ENCODE assay signal across 10 cellular contexts in the genomic region with DNA sequence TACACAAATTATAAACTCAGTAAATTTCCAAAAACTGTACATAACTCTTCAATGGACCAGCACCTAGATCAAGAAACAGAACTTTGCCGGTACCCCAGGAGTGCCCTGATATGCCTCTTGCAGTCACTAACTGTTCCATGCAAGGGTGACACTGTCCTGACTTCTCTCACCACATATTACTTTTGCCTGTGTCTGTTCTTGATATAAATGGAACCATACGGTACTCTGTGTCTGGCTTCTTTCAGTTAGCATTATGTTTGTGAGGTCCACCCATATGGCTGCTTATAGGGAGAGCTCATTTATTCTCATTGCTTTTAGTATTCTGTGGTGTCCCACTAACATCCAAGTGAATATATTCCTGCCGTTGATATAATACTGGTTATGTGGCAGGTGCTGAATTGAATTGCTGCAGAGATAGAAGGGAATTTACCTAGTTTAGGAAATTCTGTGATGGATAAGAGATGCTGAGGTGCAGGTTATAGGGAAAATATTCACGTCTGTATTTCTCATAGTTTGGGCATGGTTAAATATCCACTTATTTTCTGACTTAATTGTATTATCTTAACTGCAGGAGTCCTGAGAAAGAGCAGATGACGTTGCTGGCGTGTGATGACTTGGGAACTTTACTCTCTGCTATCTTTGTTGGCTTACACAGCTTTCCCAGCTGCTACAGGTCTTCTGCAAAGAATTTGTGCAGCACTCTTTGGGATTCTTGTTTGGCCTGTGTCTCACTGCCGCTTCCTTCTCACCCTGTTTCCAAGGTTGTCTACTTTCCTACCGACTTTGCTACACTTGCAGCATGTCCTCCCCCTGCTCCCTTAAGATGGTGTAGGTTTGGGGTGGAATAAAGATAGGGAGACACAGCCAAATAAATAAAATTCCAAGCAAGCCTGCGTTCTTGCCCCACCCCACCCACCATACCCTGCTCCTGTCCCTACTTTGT.
DNase-seq lines count a peak whose midpoint lies in the region; ATAC-seq, FAIRE-seq and TF ChIP-seq lines count a peak whose summit lies in the region.
"Had no signal": no experiment of that assay in that cellular context is flagged by ENCODE, and none has a peak within 500 bp of the region (broad histone marks: within the 10 kb centered on the region; RNA-seq: fewer than 3 reads in every experiment).

No MANE protein-coding gene starts in this region.

- no peaks in the 10 kb centered on the region for H3K36me3 ChIP-seq in HCT116 (ENCODE audit: control insufficient read depth in 1 of 2, insufficient read depth in 2 of 2, low read length in 2 of 2)
- no peaks in the 10 kb centered on the region for H3K36me3 ChIP-seq in SK-N-SH (replicated peaks in 1 of 2; ENCODE audit: control insufficient read depth in 1 of 2, insufficient read depth in 2 of 2, low read length in 1 of 2)
- no peaks in the 10 kb centered on the region for H3K36me3 ChIP-seq in pancreas

- H3K4me1 ChIP-seq in HCT116 (ENCODE audit: control insufficient read depth in 1 of 2, insufficient read depth in 2 of 2, low read length in 2 of 2) (peaks cover 9 to 41% of the 10 kb centered on the region in 2 experiments; a peak in 3 of 4 replicates), SK-N-SH (ENCODE audit: control insufficient read depth in 1 of 2, insufficient read depth in 2 of 2, low read depth in 1 of 2, low read length in 1 of 2) (peaks cover 56 to 66% of the 10 kb centered on the region in 2 experiments), pancreas (peaks cover 10 to 39% (median 26%) of the 10 kb centered on the region in 3 donors)

- H3K9me2 ChIP-seq in HCT116 (ENCODE audit: insufficient read depth) (no peaks in the 10 kb centered on the region), SK-N-SH (no peaks in the 10 kb centered on the region)

- H2AFZ ChIP-seq in HCT116 (ENCODE audit: low read depth, low read length, poor library complexity, severe bottlenecking) (no peak overlapping the region), SK-N-SH (ENCODE audit: low read depth) (no peak overlapping the region)

- no TSS peak for BruUV-seq in HCT116 (replicated peaks; lab: Mats Ljungman, UMichigan)

- H3K9ac ChIP-seq in HCT116 (ENCODE audit: low read length) (0 out of 2 replicates have a peak overlapping the region, but pooled peaks have one; percentile 7), SK-N-SH (peak overlapping the region; percentile 47; the same call in 1 of the 2 replicates)

- no peaks in the 10 kb centered on the region for H3K9me3 ChIP-seq in HCT116 (ENCODE audit: control insufficient read depth in 1 of 2, insufficient read depth in 1 of 2, low read depth in 1 of 2, low read length in 2 of 2)
- no peaks in the 10 kb centered on the region for H3K9me3 ChIP-seq in SK-N-SH
- no peaks in the 10 kb centered on the region for H3K9me3 ChIP-seq in pancreas

- FAIRE-seq in pancreas (lab: Jason Lieb, UNC), result no peak
- FAIRE-seq: GM12891 had no signal

- intact Hi-C loops in HCT116 (cut with micrococcal nuclease) (no loop called here), pancreas (cut with DNase I) (no loop called here)

- CTCF ChIA-PET in HCT116 (lab: Charles Lee), result no interaction called here
- CTCF ChIA-PET in SK-N-SH (lab: Yijun Ruan, JAX), result interaction anchor here (0.8 to 2.2 kb wide), 6 partner anchors 12 to 108 kb away, joined by 3 to 8 read pairs (median 4); a partner anchor contains a TSS

- peaks cover 30% of the 10 kb centered on the region for H3F3A ChIP-seq in SK-N-SH (replicated peaks; ENCODE audit: insufficient read depth)

- H3K27me3 ChIP-seq in HCT116 (ENCODE audit: insufficient read depth, low read length) (no peaks in the 10 kb centered on the region), SK-N-SH (ENCODE audit: insufficient read depth) (no peaks in the 10 kb centered on the region), pancreas (no peaks in the 10 kb centered on the region)

- DNase-seq in HCT116 (ENCODE audit: low read depth, low spot score) (no peak), SK-N-SH (peak; percentile 52), fibroblast of pulmonary artery (ENCODE audit: low read depth) (peak; percentile 88), pancreas (peak in 1 of 6 donors; percentile 43), kidney tubule cell (ENCODE audit: low spot score) (no peak), NCI-H1105 treated with DMSO at 0.1 percent for 48 hours (lab: John Stamatoyannopoulos, UW) (no peak), epidermal melanocyte (ENCODE audit: insufficient read length, low spot score) (no peak)
- DNase-seq: NCI-H2227 treated with DMSO at 0.1 percent for 48 hours had no signal

- RAD21 ChIA-PET in HCT116 (lab: Charles Lee; ENCODE audit: low non-redundant PET in 1 of 2, low total read pairs in 2 of 2, uncharacterized antibody in 2 of 2, unreplicated experiment in 2 of 2), result no interaction called here

- no peak for TF ChIP-seq POLR2A in HCT116 (IDR thresholded peaks at IDR 0.05; ENCODE audit: borderline replicate concordance, extremely low read depth, insufficient read depth, insufficient read length)

- no peak for TF ChIP-seq CTCF in HCT116 (IDR thresholded peaks at IDR 0.05 in 2 of 3, conservative IDR thresholded peaks at IDR 0.05 in 1 of 3; ENCODE audit: borderline replicate concordance in 1 of 3, insufficient read depth in 1 of 3, low read depth in 2 of 3, low read length in 2 of 3)
- TF ChIP-seq CTCF in SK-N-SH (IDR thresholded peaks at IDR 0.05), result no peak
- TF ChIP-seq CTCF in fibroblast of pulmonary artery (IDR thresholded peaks at IDR 0.05; ENCODE audit: low read length, missing control alignments), result no peak
- TF ChIP-seq CTCF in pancreas (IDR thresholded peaks at IDR 0.05), result no peak

- H3K4me3 ChIP-seq in HCT116 (replicated peaks in 1 of 2; ENCODE audit: low read depth in 1 of 2, low read length in 2 of 2) (0 out of 4 replicates have a peak overlapping the region, but pooled peaks of 1 of the 2 experiments have one; percentile 18), SK-N-SH (ENCODE audit: low read depth in 2 of 2, low read length in 1 of 2) (peak overlapping the region; percentile 2 to 14; a peak in 3 of 4 replicates), fibroblast of pulmonary artery (replicated peaks; ENCODE audit: low read depth, low read length) (no peak overlapping the region), pancreas (no peak overlapping the region)

- POLR2A ChIA-PET in HCT116 (lab: Charles Lee) (no interaction called here), SK-N-SH (lab: Yijun Ruan, JAX) (no interaction called here)

- TF ChIP-seq RAD21 in HCT116 (IDR thresholded peaks at IDR 0.05; ENCODE audit: low read depth) (no peak), SK-N-SH (IDR thresholded peaks at IDR 0.05; ENCODE audit: low read length) (peak; percentile 10; the same call in 1 of the 2 replicates)

- ATAC-seq in HCT116 (peak; percentile 61), pancreas (peak; percentile 56 to 72 (median 62)), GM19397 (IDR thresholded peaks at IDR 0.05; ENCODE audit: unreplicated experiment) (no peak)

- H4K20me1 ChIP-seq in HCT116 (ENCODE audit: insufficient read depth) (no peaks in the 10 kb centered on the region), SK-N-SH (ENCODE audit: insufficient read depth) (peaks cover 90% of the 10 kb centered on the region)

- 10% methylated on average over 9 of the region's 9 CpGs for WGBS in SK-N-SH (ENCODE audit: low lambda C conversion rate)
- 36% methylated on average over 9 of the region's 9 CpGs for WGBS in pancreas, 2 donors

- TF ChIP-seq EP300 in SK-N-SH (IDR thresholded peaks at IDR 0.05; ENCODE audit: borderline replicate concordance in 1 of 2, low read depth in 1 of 2, low read length in 1 of 2), result peak in 1 of 2 experiments; percentile 86; a peak in 2 of 4 replicates

- H3K27ac ChIP-seq in HCT116 (ENCODE audit: low read depth, low read length) (peak overlapping the region; percentile 19; the same call in 1 of the 2 replicates), SK-N-SH (ENCODE audit: low read depth in 2 of 2, low read length in 1 of 2) (peak overlapping the region; percentile 93 to 95), pancreas (no peak overlapping the region)

- H3K79me2 ChIP-seq in HCT116 (ENCODE audit: insufficient read depth, low read length), result peaks cover 55% of the 10 kb centered on the region
- H3K79me2 ChIP-seq in SK-N-SH (ENCODE audit: insufficient read depth), result peaks cover 100% of the 10 kb centered on the region

- H3K4me2 ChIP-seq in HCT116 (ENCODE audit: low read length) (peak overlapping the region; percentile 60), SK-N-SH (peak overlapping the region; percentile 77)

TF ChIP-seq in HCT116, 20 proteins besides CTCF, POLR2A, EP300 and RAD21 (continues in another document):
- no peak for TF ChIP-seq SIN3A (IDR thresholded peaks at IDR 0.05; ENCODE audit: low read depth)
- TF ChIP-seq YY1 (IDR thresholded peaks at IDR 0.05; ENCODE audit: extremely low read depth, insufficient replicate concordance, low read depth, low read length), result no peak
- no peak for TF ChIP-seq POLR2AphosphoS5 (IDR thresholded peaks at IDR 0.05; ENCODE audit: low read depth, low read length)

TF ChIP-seq in SK-N-SH, 30 proteins besides CTCF, POLR2A, EP300 and RAD21:
- TF ChIP-seq POLR2AphosphoS5 (IDR thresholded peaks at IDR 0.05; ENCODE audit: low read depth, low read length) (peak; percentile 36; the same call in 1 of the 2 replicates), RCOR1 (IDR thresholded peaks at IDR 0.05; ENCODE audit: low read length) (peak; percentile 20; the same call in 1 of the 2 replicates), GATA2 (CRISPR knock-in tag; IDR thresholded peaks at IDR 0.05) (no peak), TCF12 (IDR thresholded peaks at IDR 0.05) (peak; percentile 65), CHD2 (IDR thresholded peaks at IDR 0.05; ENCODE audit: low read length, partially characterized antibody) (peak; percentile 47)
- TF ChIP-seq, protein P1, sequence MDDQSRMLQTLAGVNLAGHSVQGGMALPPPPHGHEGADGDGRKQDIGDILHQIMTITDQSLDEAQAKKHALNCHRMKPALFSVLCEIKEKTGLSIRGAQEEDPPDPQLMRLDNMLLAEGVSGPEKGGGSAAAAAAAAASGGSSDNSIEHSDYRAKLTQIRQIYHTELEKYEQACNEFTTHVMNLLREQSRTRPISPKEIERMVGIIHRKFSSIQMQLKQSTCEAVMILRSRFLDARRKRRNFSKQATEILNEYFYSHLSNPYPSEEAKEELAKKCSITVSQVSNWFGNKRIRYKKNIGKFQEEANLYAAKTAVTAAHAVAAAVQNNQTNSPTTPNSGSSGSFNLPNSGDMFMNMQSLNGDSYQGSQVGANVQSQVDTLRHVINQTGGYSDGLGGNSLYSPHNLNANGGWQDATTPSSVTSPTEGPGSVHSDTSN (IDR thresholded peaks at IDR 0.05), result 0 out of 2 replicates have a peak, but pooled peaks have one; percentile 20
TF ChIP-seq in SK-N-SH: peak in this region for 5.

Comparison
In these comparisons a context has a peak if more than half of its experiments do, and no peak if none do; other contexts are left out.
1. DNase-seq: peak in SK-N-SH (single experiment) and fibroblast of pulmonary artery (single experiment); none in HCT116 (single experiment), kidney tubule cell (single experiment), NCI-H1105 treated with DMSO at 0.1 percent for 48 hours (single experiment) and epidermal melanocyte (single experiment).
2. H3K27ac ChIP-seq: peak in HCT116 (single experiment) and SK-N-SH (2 of 2); none in pancreas (0 of 4).
3. H3K4me3 ChIP-seq: peak in SK-N-SH (2 of 2); none in fibroblast of pulmonary artery (single experiment) and pancreas (0 of 4).